10 cellular contexts compared by ENCODE assay signal in the genomic region with DNA sequence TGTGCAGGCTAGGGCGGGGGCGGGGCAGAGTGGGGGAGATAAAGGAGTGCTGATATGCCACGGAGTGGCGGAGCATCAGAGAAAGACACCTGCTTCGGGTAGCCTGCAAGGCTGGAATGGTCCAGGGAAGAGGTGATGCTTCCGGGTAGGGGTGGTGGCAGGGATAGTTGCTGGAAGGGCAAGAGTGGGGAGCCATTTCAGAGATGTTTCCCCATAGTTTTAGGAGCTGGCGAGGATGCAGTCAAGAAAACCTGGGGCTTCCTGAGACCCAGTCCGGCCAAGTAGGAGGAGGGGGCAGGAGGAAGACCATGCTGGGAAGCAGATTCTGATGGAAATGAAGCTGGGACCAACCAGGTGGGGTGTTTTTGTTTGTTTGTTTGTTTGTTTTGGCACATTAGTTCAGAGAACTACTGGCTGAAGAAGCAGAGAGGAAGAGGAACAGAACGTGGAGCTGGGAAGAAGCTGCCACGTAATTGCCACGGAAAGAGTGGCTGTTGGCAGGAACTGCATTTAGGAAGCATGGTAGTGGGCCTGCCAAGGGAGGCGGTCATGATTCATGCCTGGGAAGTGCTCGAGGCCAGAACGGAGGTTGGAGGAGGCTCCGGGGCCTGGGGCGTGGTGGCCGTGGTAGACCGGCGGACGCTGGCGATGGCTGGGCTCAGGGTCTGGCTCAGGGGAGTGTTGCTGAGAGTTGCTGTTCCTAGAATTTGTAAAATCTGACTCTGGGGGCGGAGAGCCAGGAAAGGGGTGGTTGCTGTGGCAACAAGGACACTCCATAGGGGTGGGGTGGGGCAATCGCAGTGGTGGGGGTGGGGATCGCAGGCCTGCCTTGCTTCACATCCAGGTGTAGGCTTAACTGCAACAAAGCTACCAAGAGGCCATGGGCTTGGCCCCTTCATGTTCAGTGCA. TPM values are rescaled to one million over a fixed set of nuclear protein-coding genes. Genes with fewer than 3 reads are reported as not detected.
A peak's percentile ranks its signal among the peaks of the same experiment; 100 is the strongest.
DNase-seq lines count a peak whose midpoint lies in the region; ATAC-seq, FAIRE-seq and TF ChIP-seq lines count a peak whose summit lies in the region.
"Had no signal": no experiment of that assay in that cellular context is flagged by ENCODE, and none has a peak within 500 bp of the region (broad histone marks: within the 10 kb centered on the region; RNA-seq: fewer than 3 reads in every experiment).

No MANE protein-coding gene starts in this region.

- H3K4me3 ChIP-seq in PC-3 (ENCODE audit: low read length), result no peak overlapping the region
- H3K4me3 ChIP-seq in lower leg skin (ENCODE audit: low read depth, poor library complexity, severe bottlenecking), result no peak overlapping the region

- H3K36me3 Mint-ChIP-seq in activated naive CD4-positive, alpha-beta T cell treated with anti-CD3 and anti-CD28 coated beads, Interleukin-2, amount 10 ng/mL, durations not matched to agents 7 days and 5 days, result no peaks in the 10 kb centered on the region
- H3K36me3 Mint-ChIP-seq: natural killer cell had no signal

- no peaks in the 10 kb centered on the region for H3K79me2 ChIP-seq in PC-3 (ENCODE audit: low read length)

- H2AFZ ChIP-seq in PC-3 (ENCODE audit: low read length), result peak overlapping the region; percentile 15; the same call in 1 of the 2 replicates

- H3K9me3 Mint-ChIP-seq in activated naive CD4-positive, alpha-beta T cell treated with anti-CD3 and anti-CD28 coated beads, Interleukin-2, amount 10 ng/mL, durations not matched to agents 7 days and 5 days, result no peaks in the 10 kb centered on the region
- H3K9me3 Mint-ChIP-seq: natural killer cell had no signal

- no peak for TF ChIP-seq POLR2A in lower leg skin (IDR thresholded peaks at IDR 0.05)
- no peak for TF ChIP-seq POLR2A in GM18505 (IDR thresholded peaks at IDR 0.05; ENCODE audit: borderline replicate concordance, extremely low read depth, insufficient read depth, insufficient read length)

- no peaks in the 10 kb centered on the region for H3K9me2 ChIP-seq in PC-3 (replicated peaks; ENCODE audit: low read length)

- no peak for FAIRE-seq in D721Med (lab: Jason Lieb, UNC)

- POLR2A ChIA-PET in PC-3 (lab: Charles Lee; ENCODE audit: unreplicated experiment), result interaction anchor here (0.6 to 0.7 kb wide), 2 partner anchors 115 to 199 kb away, joined by 3 to 4 read pairs; no protein-coding TSS in a partner anchor

- H3K4me3 Mint-ChIP-seq in activated naive CD4-positive, alpha-beta T cell treated with anti-CD3 and anti-CD28 coated beads, Interleukin-2, amount 10 ng/mL, durations not matched to agents 7 days and 5 days, result no peak overlapping the region
- H3K4me3 Mint-ChIP-seq: natural killer cell had no signal

- H3K4me1 Mint-ChIP-seq in activated naive CD4-positive, alpha-beta T cell treated with anti-CD3 and anti-CD28 coated beads, Interleukin-2, amount 10 ng/mL, durations not matched to agents 7 days and 5 days, result peaks cover 7% of the 10 kb centered on the region

- H3K27me3 ChIP-seq in PC-3 (ENCODE audit: low read length), result no peaks in the 10 kb centered on the region

- WGBS in lower leg skin, 2 donors, result 23 to 33% methylated on average over 24 of the region's 24 CpGs

- peaks cover 60% of the 10 kb centered on the region for H3K27me3 Mint-ChIP-seq in activated naive CD4-positive, alpha-beta T cell treated with anti-CD3 and anti-CD28 coated beads, Interleukin-2, amount 10 ng/mL, durations not matched to agents 7 days and 5 days

- peak overlapping the region; percentile 23 for H3K4me2 ChIP-seq in PC-3 (ENCODE audit: low read length)

- peaks cover 4% of the 10 kb centered on the region for H3F3A ChIP-seq in PC-3 (ENCODE audit: low read length, unreplicated experiment)

- H3K9ac ChIP-seq in PC-3 (ENCODE audit: low read length), result peak overlapping the region; percentile 48

- DNase-seq in AG08395 (ENCODE audit: low spot score) (peak; percentile 53), PC-3 (peak; percentile 95), fibroblast of gingiva (ENCODE audit: low read depth) (peak; percentile 48), lower leg skin (ENCODE audit: low spot score in 2 of 2) (peak; percentile 69 to 92), D721Med (ENCODE audit: insufficient read length, low spot score) (no peak)
- DNase-seq in activated naive CD4-positive, alpha-beta T cell treated with anti-CD3 and anti-CD28 coated beads, Interleukin-2, amount 10 ng/mL, durations not matched to agents 7 days and 5 days, result no peak
- DNase-seq: natural killer cell, NCI-H2107 had no signal

- peaks cover 62% of the 10 kb centered on the region for H3K4me1 ChIP-seq in PC-3 (ENCODE audit: insufficient read depth, low read length)

- intact Hi-C loops in PC-3 (cut with micrococcal nuclease), result loop anchor here (5.0 to 10.0 kb wide), 3 partner anchors 116 to 177 kb away; a partner anchor contains a TSS
- intact Hi-C loops in lower leg skin (cut with DNase I; ENCODE audit: low total_unique reads), result no loop called here

- no peaks in the 10 kb centered on the region for H3K9me3 ChIP-seq in PC-3 (ENCODE audit: low read length)

- ATAC-seq in PC-3 (peak; percentile 78), HG03108 (IDR thresholded peaks at IDR 0.05; ENCODE audit: unreplicated experiment) (no peak), GM18505 (IDR thresholded peaks at IDR 0.05; ENCODE audit: unreplicated experiment) (no peak)
- ATAC-seq: natural killer cell had no signal

- TF ChIP-seq CTCF in PC-3 (conservative IDR thresholded peaks at IDR 0.05; ENCODE audit: low read depth, low read length) (no peak), lower leg skin (IDR thresholded peaks at IDR 0.05) (no peak), D721Med (IDR thresholded peaks at IDR 0.05; ENCODE audit: insufficient read depth, missing control alignments) (no peak)

- peak overlapping the region; percentile 91 for H3K27ac ChIP-seq in PC-3 (ENCODE audit: low read length)

- H3K27ac Mint-ChIP-seq in activated naive CD4-positive, alpha-beta T cell treated with anti-CD3 and anti-CD28 coated beads, Interleukin-2, amount 10 ng/mL, durations not matched to agents 7 days and 5 days, result no peak overlapping the region
- H3K27ac Mint-ChIP-seq: natural killer cell had no signal

- no peaks in the 10 kb centered on the region for H4K20me1 ChIP-seq in PC-3 (ENCODE audit: low read length)

- CTCF ChIA-PET in PC-3 (lab: Charles Lee), result interaction anchor here (0.5 to 1.4 kb wide), 5 partner anchors 18 to 656 kb away, joined by 3 to 5 read pairs (median 3); no protein-coding TSS in a partner anchor
- CTCF ChIA-PET in activated naive CD4-positive, alpha-beta T cell treated with anti-CD3 and anti-CD28 coated beads, Interleukin-2, amount 10 ng/mL, durations not matched to agents 7 days and 5 days (lab: Charles Lee), result interaction anchor here (0.9 to 2.0 kb wide), 2 partner anchors 9 to 199 kb away, joined by 4 to 8 read pairs; a partner anchor contains a TSS

- H3K36me3 ChIP-seq in PC-3 (ENCODE audit: low read depth, low read length), result peaks cover 2% of the 10 kb centered on the region; the same call in 1 of the 2 replicates

- BruUV-seq in PC-3 (replicated peaks; lab: Mats Ljungman, UMichigan), result no TSS peak

RNA-seq across cellular contexts. Expression of a gene that starts 8.6 kb away (rescaled TPM):
- 0.26 and 1.9 TPM in 2 replicates for total RNA-seq in PC-3 (2014; rRNA removed)
- total RNA-seq in lower leg skin, result 10 to 100 TPM in 3 of 4 donors, 1 to 10 TPM in 1; 8.6 to 15.0 (median 13.0) TPM

RNA-seq across cellular contexts. Expression of a gene that starts 19.0 kb away (rescaled TPM):
- total RNA-seq in PC-3 (2014; rRNA removed) (4.0 and 4.5 TPM in 2 replicates), lower leg skin (10 to 100 TPM in 2 of 4 donors, 1 to 10 TPM in 2; 1.3 to 29.9 (median 14.2) TPM)
- total RNA-seq: natural killer cell had no signal

RNA-seq across cellular contexts. Expression of a gene that starts 38.4 kb away (rescaled TPM):
- 71.3 and 80.2 TPM in 2 replicates for total RNA-seq in PC-3 (2014; rRNA removed)
- total RNA-seq in lower leg skin, result 10 to 100 TPM; 15.7 to 30.3 (median 17.9) TPM
- total RNA-seq: natural killer cell had no signal

Comparison
In these comparisons a context has a peak if more than half of its experiments do, and no peak if none do; other contexts are left out.
1. DNase-seq: peak in AG08395 (single experiment), PC-3 (single experiment), fibroblast of gingiva (single experiment) and lower leg skin (2 of 2); none in D721Med (single experiment) and activated naive CD4-positive, alpha-beta T cell treated with anti-CD3 and anti-CD28 coated beads, Interleukin-2, amount 10 ng/mL, durations not matched to agents 7 days and 5 days (single experiment).